22 cellular contexts compared by ENCODE assay signal in genomic region chr7:121046893-121047468, GRCh38. TPM values are rescaled to one million over a fixed set of nuclear protein-coding genes. Genes with fewer than 3 reads are reported as not detected.
DNase-seq lines count a peak whose midpoint lies in the region; ATAC-seq, FAIRE-seq and TF ChIP-seq lines count a peak whose summit lies in the region.
"Had no signal": no experiment of that assay in that cellular context is flagged by ENCODE, and none has a peak within 500 bp of the region (broad histone marks: within the 10 kb centered on the region; RNA-seq: fewer than 3 reads in every experiment).

No MANE protein-coding gene starts in this region.

- H2BK120ac ChIP-seq in trophoblast cell (ENCODE audit: insufficient read depth, low read length, poor library complexity): no peak overlapping the region

- peak; percentile 87 for TF ChIP-seq EP300 in K562 (IDR thresholded peaks at IDR 0.05; ENCODE audit: low read length)

- POLR2A ChIA-PET in K562 (lab: Yijun Ruan, JAX): interaction anchor here (1.3 to 1.4 kb wide), 2 partner anchors 12 to 29 kb away, joined by 4 read pairs; no protein-coding TSS in a partner anchor

- H3K9me1 ChIP-seq in K562 (ENCODE audit: control insufficient read depth, insufficient read depth, low read length): no peaks in the 10 kb centered on the region

- H3K9me3 ChIP-seq in K562 (replicated peaks; ENCODE audit: control insufficient read depth, insufficient read depth, low read depth, low read length) (peaks cover 2% of the 10 kb centered on the region; the same call in 1 of the 2 replicates), trophoblast cell (ENCODE audit: insufficient read depth, low read depth, low read length) (no peaks in the 10 kb centered on the region), left lung (no peaks in the 10 kb centered on the region), colonic mucosa (no peaks in the 10 kb centered on the region)
- H3K9me3 ChIP-seq: BE2C had no signal

- peak overlapping the region; percentile 29; the same call in 1 of the 2 replicates for H3K4me2 ChIP-seq in K562 (ENCODE audit: insufficient read depth, low read length)
- H3K4me2 ChIP-seq in trophoblast cell (ENCODE audit: low read length): no peak overlapping the region

- DNase-seq in GF-D8 (lab: John Stamatoyannopoulos, UW) (peak; percentile 35), LNCaP clone FGC (ENCODE audit: low read depth) (peak; percentile 94), K562 (ENCODE audit: extremely low read depth in 1 of 4, low spot score in 3 of 4) (peak in 1 of 4 experiments; percentile 70), trophoblast cell (peak; percentile 51 to 92), RKO (ENCODE audit: low spot score) (no peak), left lung (no peak), colonic mucosa (no peak)
- DNase-seq: BE2C; CD4-positive, alpha-beta memory T cell; DMS79; GM23248; Karpas-422; MM.1S; NCI-H1092 treated with DMSO at 0.1 percent for 48 hours; NCI-H2081 treated with DMSO at 0.1 percent for 48 hours; NCI-H510A treated with DMSO at 0.1 percent for 48 hours; NCI-H82; SHP77; SW 1271 had no signal

- no peaks in the 10 kb centered on the region for H3K27me3 ChIP-seq in K562 (ENCODE audit: control insufficient read depth in 2 of 2, insufficient read depth in 2 of 2, low read length in 2 of 2)
- no peaks in the 10 kb centered on the region for H3K27me3 ChIP-seq in trophoblast cell (ENCODE audit: insufficient read depth, low read length)
- H3K27me3 ChIP-seq in left lung: no peaks in the 10 kb centered on the region
- H3K27me3 ChIP-seq in colonic mucosa: no peaks in the 10 kb centered on the region
- H3K27me3 ChIP-seq: BE2C had no signal

- no peak for TF ChIP-seq POLR2A in K562 (conservative IDR thresholded peaks at IDR 0.05)

- no peak for TF ChIP-seq CTCF in LNCaP clone FGC (IDR thresholded peaks at IDR 0.05; ENCODE audit: control insufficient read depth, extremely low read depth, insufficient read depth)
- no peak for TF ChIP-seq CTCF in K562 (IDR thresholded peaks at IDR 0.05 in 2 of 3, conservative IDR thresholded peaks at IDR 0.05 in 1 of 3; ENCODE audit: insufficient read depth in 2 of 3, low read depth in 1 of 3, low read length in 3 of 3)
- TF ChIP-seq CTCF in left lung (IDR thresholded peaks at IDR 0.05): no peak
- no peak for TF ChIP-seq CTCF in colonic mucosa (IDR thresholded peaks at IDR 0.05)

- H2AK5ac ChIP-seq in trophoblast cell (ENCODE audit: low read length): no peak overlapping the region

- no peak overlapping the region for H4K8ac ChIP-seq in trophoblast cell (ENCODE audit: low read depth, low read length)

- no peak overlapping the region for H3K14ac ChIP-seq in trophoblast cell (ENCODE audit: low read length)

- CTCF ChIA-PET in K562 (lab: Yijun Ruan, JAX; ENCODE audit: low intra/inter-chr PET ratio): interaction anchor here (1.3 kb wide), 1 partner anchor 60 kb away, joined by 3 read pairs; no protein-coding TSS in a partner anchor

- H2BK5ac ChIP-seq in trophoblast cell (ENCODE audit: low read depth, low read length, poor library complexity): no peak overlapping the region

- H3K4me3 ChIP-seq in LNCaP clone FGC (ENCODE audit: low read depth, low read length): no peak overlapping the region
- no peak overlapping the region for H3K4me3 ChIP-seq in K562
- H3K4me3 ChIP-seq in trophoblast cell (ENCODE audit: low read depth, low read length): no peak overlapping the region
- no peak overlapping the region for H3K4me3 ChIP-seq in left lung
- no peak overlapping the region for H3K4me3 ChIP-seq in colonic mucosa
- H3K4me3 ChIP-seq: GM12878, GM23248 had no signal

- peaks cover 23 to 75% of the 10 kb centered on the region in 2 experiments for H3K4me1 ChIP-seq in K562 (replicated peaks in 1 of 2; ENCODE audit: control insufficient read depth in 2 of 2, insufficient read depth in 2 of 2, low read length in 2 of 2)
- peaks cover 0 to 3% of the 10 kb centered on the region in 2 experiments for H3K4me1 ChIP-seq in trophoblast cell (ENCODE audit: control insufficient read depth in 1 of 2, insufficient read depth in 2 of 2, low read length in 2 of 2)
- no peaks in the 10 kb centered on the region for H3K4me1 ChIP-seq in left lung
- no peaks in the 10 kb centered on the region for H3K4me1 ChIP-seq in colonic mucosa
- H3K4me1 ChIP-seq: BE2C had no signal

- no peaks in the 10 kb centered on the region for H3K79me1 ChIP-seq in trophoblast cell (ENCODE audit: low read length)

- no peak overlapping the region for H3K18ac ChIP-seq in trophoblast cell (ENCODE audit: low read length)

- no peak overlapping the region for H4K91ac ChIP-seq in trophoblast cell (ENCODE audit: low read depth, low read length)

- in situ Hi-C loops in K562 (cut with MboI): no loop called here

- H3K23ac ChIP-seq in trophoblast cell (ENCODE audit: low read length): no peak overlapping the region

- BruUV-seq in K562 (replicated peaks; lab: Mats Ljungman, UMichigan): no TSS peak

- WGBS in K562 (ENCODE audit: insufficient coverage, low coverage, missing lambda C conversion rate): 24% methylated on average over 2 of the region's 2 CpGs
- no CpG with 5 or more reads among the region's 2 CpGs for WGBS in trophoblast cell (ENCODE audit: extremely low coverage, insufficient coverage, insufficient read length)

- ATAC-seq in K562 (no peak), left lung (no peak)
- ATAC-seq: GM12878, HCT116, Panc1 had no signal

- H4K12ac ChIP-seq in trophoblast cell (ENCODE audit: low read depth, low read length): no peak overlapping the region

- H3K79me2 ChIP-seq in K562 (ENCODE audit: control insufficient read depth, insufficient read depth, low read length): peaks cover 94% of the 10 kb centered on the region
- no peaks in the 10 kb centered on the region for H3K79me2 ChIP-seq in trophoblast cell (ENCODE audit: control insufficient read depth, insufficient read depth, low read length, poor library complexity)

- intact Hi-C loops in K562 (cut with micrococcal nuclease) (no loop called here), left lung (cut with DNase I) (no loop called here), colonic mucosa (cut with DNase I) (no loop called here)

- H3K4ac ChIP-seq in trophoblast cell (ENCODE audit: low read depth, low read length): no peak overlapping the region

- no peak for FAIRE-seq in K562 (lab: Jason Lieb, UNC)
- FAIRE-seq: GM12878 had no signal

- TF ChIP-seq RAD21 in K562 (CRISPR knock-in tag; conservative IDR thresholded peaks at IDR 0.05 in 1 of 2, IDR thresholded peaks at IDR 0.05 in 1 of 2): peak in 1 of 2 experiments; percentile 20; a peak in 1 of 4 replicates

- no peak overlapping the region for H2AFZ ChIP-seq in K562 (ENCODE audit: low read depth, low read length)
- H2AFZ ChIP-seq in trophoblast cell (ENCODE audit: insufficient read depth, low read length, poor library complexity): no peak overlapping the region
- H2AFZ ChIP-seq: GM23248 had no signal

- H4K20me1 ChIP-seq in K562 (replicated peaks; ENCODE audit: control insufficient read depth, insufficient read depth, low read length): no peaks in the 10 kb centered on the region

- H3K27ac ChIP-seq in K562 (ENCODE audit: extremely low read depth, low read depth, low read length) (peak overlapping the region; percentile 88), trophoblast cell (ENCODE audit: low read depth, low read length) (no peak overlapping the region), left lung (no peak overlapping the region), colonic mucosa (no peak overlapping the region)
- H3K27ac ChIP-seq: GM23248 had no signal

- H3K9ac ChIP-seq in K562 (ENCODE audit: insufficient read depth in 1 of 2, low read depth in 2 of 2, low read length in 2 of 2) (no peak overlapping the region), trophoblast cell (ENCODE audit: low read length) (no peak overlapping the region), colonic mucosa (ENCODE audit: low read depth in 2 of 2, low read length in 2 of 2) (no peak overlapping the region)
- H3K9ac ChIP-seq: GM23248 had no signal

- no peak overlapping the region for H2BK12ac ChIP-seq in trophoblast cell (ENCODE audit: low read length)

- H3K36me3 ChIP-seq in K562 (ENCODE audit: control insufficient read depth, insufficient read depth, low read length): peaks cover 68% of the 10 kb centered on the region
- H3K36me3 ChIP-seq in trophoblast cell (ENCODE audit: control insufficient read depth in 1 of 2, insufficient read depth in 2 of 2, low read length in 2 of 2): no peaks in the 10 kb centered on the region
- H3K36me3 ChIP-seq in left lung: no peaks in the 10 kb centered on the region
- H3K36me3 ChIP-seq in colonic mucosa: no peaks in the 10 kb centered on the region
- H3K36me3 ChIP-seq: BE2C had no signal

TF ChIP-seq in K562, 482 proteins besides CTCF, POLR2A, EP300 and RAD21 (continues in another document):
- TF ChIP-seq MCM2 (IDR thresholded peaks at IDR 0.05; ENCODE audit: low read depth) (no peak), ZNF507 (tag; conservative IDR thresholded peaks at IDR 0.05) (no peak), PPARD (CRISPR knock-in tag; IDR thresholded peaks at IDR 0.05) (no peak), HMGN3 (IDR thresholded peaks at IDR 0.05; ENCODE audit: borderline replicate concordance, extremely low read depth, insufficient read length, low read depth, low read length) (no peak)

RNA-seq across cellular contexts. Expression of gene CPED1, which starts 58.5 kb away (rescaled TPM):
- 894 and 1,629 TPM in 2 replicates for total RNA-seq in K562 (2011; cell fraction: chromatin; rRNA removed; ENCODE audit: low replicate concordance)
- 336 and 368 TPM in 2 replicates for total RNA-seq in K562 (2011; cell fraction: nucleolus; rRNA removed)
- 603 and 625 TPM in 2 replicates for total RNA-seq in K562 (2011; cell fraction: nucleoplasm; rRNA removed)
- total RNA-seq in K562 (2014; rRNA removed) (228 and 247 TPM in 2 replicates), K562 (2014; rRNA removed; fragmentation: Illumina TruSeq; extraction: Trizol) (393 and 413 TPM in 2 replicates), K562 (2015; rRNA removed; fragmentation: Illumina TruSeq; extraction: Trizol) (254 and 267 TPM in 2 replicates), K562 (2021) (290 and 301 TPM in 2 replicates), left lung (10 to 100 TPM in 1 of 2 donors, 1 to 10 TPM in 1; 8.8 to 14.1 TPM), colonic mucosa (10 to 100 TPM in 1 of 2 donors, 1 to 10 TPM in 1; 4.0 to 15.9 TPM)
- polyA plus RNA-seq in K562 (2011; rRNA removed) (205 and 316 TPM in 2 replicates), K562 (2014; fragmentation: Illumina TruSeq; extraction: Trizol) (288 and 329 TPM in 2 replicates), K562 (2014; fragmentation: Nextera tagmentation; extraction: Ambion mirVana) (100 to 1,000 TPM; 221 to 292 TPM), K562 (2014; rRNA removed) (195 and 210 TPM in 2 replicates)
- polyA plus RNA-seq in K562 (2011; cell fraction: cytosol; rRNA removed): 91.5 and 147 TPM in 2 replicates
- polyA plus RNA-seq in K562 (2011; cell fraction: nucleus; rRNA removed): 211 and 239 TPM in 2 replicates
- 152 and 202 TPM in 2 replicates for polyA plus RNA-seq in K562 (2012)
- polyA minus RNA-seq in K562 (2011; rRNA and poly(A)+ RNA removed): 717 and 810 TPM in 2 replicates
- polyA minus RNA-seq in K562 (2011; cell fraction: cytosol; rRNA and poly(A)+ RNA removed): 96.8 and 138 TPM in 2 replicates
- 704 and 866 TPM in 2 replicates for polyA minus RNA-seq in K562 (2011; cell fraction: nucleus; rRNA and poly(A)+ RNA removed)
- polyA plus RNA-seq in trophoblast cell (2013): 0.05 and 0.07 TPM in 2 replicates
- polyA plus RNA-seq: CD4-positive, alpha-beta memory T cell had no signal

Comparison
In these comparisons a context has a peak if more than half of its experiments do, and no peak if none do; other contexts are left out.
1. DNase-seq: peak in GF-D8 (single experiment), LNCaP clone FGC (single experiment) and trophoblast cell (2 of 2); none in RKO (single experiment), left lung (0 of 2) and colonic mucosa (single experiment).
2. RNA of gene CPED1, which starts 58.5 kb away (total RNA-seq): 228 to 1,629 TPM in K562; 4.0 to 15.9 TPM in colonic mucosa and 8.8 to 14.1 TPM in left lung; every median in the first group is over 10 times any median in the second.